In genomic region chr13:33441015-33441414, GRCh38 we compare ENCODE assay signal across 9 cellular contexts.
DNase-seq lines count a peak whose midpoint lies in the region; ATAC-seq and TF ChIP-seq lines count a peak whose summit lies in the region.
"Had no signal": no experiment of that assay in that cellular context is flagged by ENCODE, and none has a peak within 500 bp of the region (broad histone marks: within the 10 kb centered on the region; RNA-seq: fewer than 3 reads in every experiment).

No MANE protein-coding gene starts in this region.

- H3K27me3 Mint-ChIP-seq in Caco-2 (ENCODE audit: insufficient read depth, unreplicated experiment), result no peaks in the 10 kb centered on the region

- H3K9me3 ChIP-seq in Caco-2 (no peaks in the 10 kb centered on the region), left lung (no peaks in the 10 kb centered on the region), gastrocnemius medialis (no peaks in the 10 kb centered on the region)
- H3K9me3 ChIP-seq: neutrophil had no signal

- H3K9me3 Mint-ChIP-seq in Caco-2 (ENCODE audit: unreplicated experiment), result no peaks in the 10 kb centered on the region

- H3K27ac Mint-ChIP-seq in Caco-2 (ENCODE audit: unreplicated experiment), result no peak overlapping the region

- peak; percentile 64 for ATAC-seq in left lung
- ATAC-seq in GM21723 (IDR thresholded peaks at IDR 0.05; ENCODE audit: unreplicated experiment), result no peak
- no peak for ATAC-seq in gastrocnemius medialis

- CTCF ChIA-PET in Caco-2 (lab: Charles Lee), result no interaction called here

- no peak for TF ChIP-seq POLR2A in gastrocnemius medialis (IDR thresholded peaks at IDR 0.05)

- in situ Hi-C loops in gastrocnemius medialis (cut with MboI; ENCODE audit: low sequenced_read_pairs in 4 of 4), result no loop called here

- TF ChIP-seq EP300 in Ishikawa (IDR thresholded peaks at IDR 0.05; ENCODE audit: borderline replicate concordance), result no peak

- no peaks in the 10 kb centered on the region for H3K36me3 Mint-ChIP-seq in Caco-2 (ENCODE audit: insufficient read depth, unreplicated experiment)

- TF ChIP-seq CTCF in Caco-2 (IDR thresholded peaks at IDR 0.05; ENCODE audit: insufficient read depth in 1 of 2, low read depth in 1 of 2, low read length in 1 of 2, severe bottlenecking in 1 of 2, unreplicated experiment in 1 of 2), result peak; percentile 42 to 51
- no peak for TF ChIP-seq CTCF in left lung (IDR thresholded peaks at IDR 0.05)
- peak in 1 of 5 experiments; percentile 9 for TF ChIP-seq CTCF in gastrocnemius medialis (IDR thresholded peaks at IDR 0.05 in 4 of 5, conservative IDR thresholded peaks at IDR 0.05 in 1 of 5)

- DNase-seq in Caco-2 (peak in 1 of 2 experiments; percentile 34), astrocyte of the hippocampus (ENCODE audit: low read depth, low spot score) (peak; percentile 52), left lung (no peak), gastrocnemius medialis (no peak), dedifferentiated amniotic fluid mesenchymal stem cell (ENCODE audit: extremely low spot score) (no peak), NCI-H1105 treated with DMSO at 0.1 percent for 48 hours (lab: John Stamatoyannopoulos, UW) (no peak)

- H3K4me3 ChIP-seq in Caco-2 (ENCODE audit: low read depth, low read length), result no peak overlapping the region
- H3K4me3 ChIP-seq in left lung, result no peak overlapping the region
- no peak overlapping the region for H3K4me3 ChIP-seq in gastrocnemius medialis

- H3K27me3 ChIP-seq in Caco-2 (replicated peaks; ENCODE audit: control insufficient read depth, insufficient read depth, low read length) (no peaks in the 10 kb centered on the region), left lung (no peaks in the 10 kb centered on the region), gastrocnemius medialis (no peaks in the 10 kb centered on the region)
- H3K27me3 ChIP-seq: neutrophil had no signal

- intact Hi-C loops in Caco-2 (cut with micrococcal nuclease; ENCODE audit: unreplicated experiment), result loop anchor here (1.0 to 10.0 kb wide), 2 partner anchors 213 to 284 kb away; no protein-coding TSS in a partner anchor
- intact Hi-C loops in left lung (cut with DNase I), result no loop called here
- intact Hi-C loops in gastrocnemius medialis (cut with DNase I; ENCODE audit: low total_unique reads), result no loop called here

- H3K4me1 Mint-ChIP-seq in Caco-2 (ENCODE audit: low read depth, unreplicated experiment), result no peaks in the 10 kb centered on the region

- peak; percentile 70 for TF ChIP-seq RAD21 in Ishikawa (IDR thresholded peaks at IDR 0.05; ENCODE audit: low read depth)

- BruUV-seq in Caco-2 (replicated peaks; lab: Mats Ljungman, UMichigan), result no TSS peak

- no peak overlapping the region for H3K27ac ChIP-seq in left lung
- no peak overlapping the region for H3K27ac ChIP-seq in gastrocnemius medialis
- H3K27ac ChIP-seq: neutrophil had no signal

- H3K36me3 ChIP-seq in Caco-2 (ENCODE audit: control insufficient read depth, insufficient read depth, low read length) (no peaks in the 10 kb centered on the region), left lung (no peaks in the 10 kb centered on the region), gastrocnemius medialis (no peaks in the 10 kb centered on the region)
- H3K36me3 ChIP-seq: neutrophil had no signal

- H3K4me1 ChIP-seq in Caco-2 (peaks cover 8% of the 10 kb centered on the region; the same call in 1 of the 2 replicates), left lung (no peaks in the 10 kb centered on the region), gastrocnemius medialis (no peaks in the 10 kb centered on the region)

- POLR2A ChIA-PET in Caco-2 (lab: Charles Lee), result no interaction called here

- H3K4me3 Mint-ChIP-seq in Caco-2 (ENCODE audit: unreplicated experiment), result no peak overlapping the region

TF ChIP-seq in Ishikawa, 13 proteins besides CTCF, POLR2A, EP300 and RAD21:
- TF ChIP-seq, protein P1, sequence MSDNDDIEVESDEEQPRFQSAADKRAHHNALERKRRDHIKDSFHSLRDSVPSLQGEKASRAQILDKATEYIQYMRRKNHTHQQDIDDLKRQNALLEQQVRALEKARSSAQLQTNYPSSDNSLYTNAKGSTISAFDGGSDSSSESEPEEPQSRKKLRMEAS (IDR thresholded peaks at IDR 0.05), result no peak
- TF ChIP-seq EGR1 (IDR thresholded peaks at IDR 0.05) (no peak), NFIC (IDR thresholded peaks at IDR 0.05) (no peak), REST (IDR thresholded peaks at IDR 0.05; ENCODE audit: low read depth) (no peak), CEBPB (IDR thresholded peaks at IDR 0.05) (no peak), CREB1 (IDR thresholded peaks at IDR 0.05; ENCODE audit: low read depth) (no peak), TCF12 (IDR thresholded peaks at IDR 0.05; ENCODE audit: low read depth) (no peak), TEAD4 (IDR thresholded peaks at IDR 0.05) (no peak), YY1 (IDR thresholded peaks at IDR 0.05; ENCODE audit: low read depth) (no peak), USF1 (IDR thresholded peaks at IDR 0.05) (no peak), FOXM1 (IDR thresholded peaks at IDR 0.05; ENCODE audit: borderline replicate concordance, low read depth) (no peak), ZBTB7A (IDR thresholded peaks at IDR 0.05; ENCODE audit: low read depth) (no peak), TAF1 (IDR thresholded peaks at IDR 0.05; ENCODE audit: low read depth) (no peak)

Comparison
In these comparisons a context has a peak if more than half of its experiments do, and no peak if none do; other contexts are left out.
1. CTCF ChIP-seq: peak in Caco-2 (2 of 2); none in left lung (0 of 2).